ENCODE assay signal across 27 cellular contexts in the genomic region with DNA sequence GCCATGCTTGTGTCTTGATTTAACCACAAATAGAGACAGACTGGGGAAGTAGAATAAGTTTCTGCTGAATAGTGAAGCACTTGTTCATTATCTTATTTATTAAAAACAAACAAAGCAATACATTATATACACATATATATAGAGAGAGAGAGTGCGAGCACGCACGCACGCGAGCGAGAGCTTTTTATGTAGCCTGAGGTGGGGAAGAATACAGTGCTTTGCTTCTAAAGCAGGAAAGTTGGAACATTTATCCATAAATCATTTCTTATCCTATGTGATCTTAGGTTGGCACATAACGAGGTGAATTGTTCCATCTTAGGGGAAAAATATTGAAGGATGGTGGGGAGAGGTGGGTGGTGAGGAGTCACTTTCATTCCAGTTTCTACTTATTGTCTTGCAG.
DNase-seq lines count a peak whose midpoint lies in the region; ATAC-seq and TF ChIP-seq lines count a peak whose summit lies in the region.
"Had no signal": no experiment of that assay in that cellular context is flagged by ENCODE, and none has a peak within 500 bp of the region (broad histone marks: within the 10 kb centered on the region; RNA-seq: fewer than 3 reads in every experiment).

No MANE protein-coding gene starts in this region.

- H2AFZ ChIP-seq in Karpas-422 (ENCODE audit: low read length), result no peak overlapping the region
- H2AFZ ChIP-seq: GM23338, PC-9 had no signal

- H3K27ac Mint-ChIP-seq in osteocyte (ENCODE audit: unreplicated experiment) (peak overlapping the region; percentile 83), type B pancreatic cell (no peak overlapping the region)
- H3K27ac Mint-ChIP-seq: CD4-positive, alpha-beta T cell; GM23338; H9 had no signal

- peak overlapping the region; percentile 69 for H3K4me2 ChIP-seq in Karpas-422 (ENCODE audit: low read depth, low read length, poor library complexity, severe bottlenecking)
- H3K4me2 ChIP-seq: GM23338, PC-9 had no signal

- H3K36me3 ChIP-seq in Karpas-422 (ENCODE audit: insufficient read depth, low read length), result no peaks in the 10 kb centered on the region

- TF ChIP-seq CTCF in osteocyte (IDR thresholded peaks at IDR 0.05) (no peak), type B pancreatic cell (conservative IDR thresholded peaks at IDR 0.05) (no peak)

- DNase-seq in Karpas-422 (no peak), amniotic epithelial cell (ENCODE audit: low read depth) (peak; percentile 22), islet precursor cell (peak; percentile 1), osteocyte (ENCODE audit: extremely low spot score, unreplicated experiment) (no peak), type B pancreatic cell (ENCODE audit: extremely low spot score, unreplicated experiment) (no peak), NCI-H2227 treated with DMSO at 0.1 percent for 48 hours (lab: John Stamatoyannopoulos, UW) (no peak)
- DNase-seq: AML-193; CD4-positive, alpha-beta T cell; DMS79; EL; GDM1; H9; KBM-7; MM.1S; NCI-H1417 treated with DMSO at 0.1 percent for 48 hours; NCI-H1694 treated with DMSO at 0.1 percent for 48 hours; NCI-H2081 treated with DMSO at 0.1 percent for 48 hours; NCI-H446; PC-9; SHP77 treated with DMSO at 0.1 percent for 48 hours had no signal

- peak overlapping the region; percentile 92 for H3K27ac ChIP-seq in Karpas-422 (ENCODE audit: low read length)
- H3K27ac ChIP-seq: BLaER1 treated with 17β-estradiol and CSF1 and Interleukin-3, amounts not matched to agents 10 nM and 100 nM; PC-9; RWPE1; SK-N-MC had no signal

- H3K27me3 ChIP-seq in Karpas-422 (ENCODE audit: low read length), result no peaks in the 10 kb centered on the region
- H3K27me3 ChIP-seq: BLaER1 treated with 17β-estradiol and CSF1 and Interleukin-3, amounts not matched to agents 10 nM and 100 nM had no signal

- H4K20me1 ChIP-seq in Karpas-422 (ENCODE audit: insufficient read depth, low read depth, low read length), result no peaks in the 10 kb centered on the region

- H3K4me3 Mint-ChIP-seq in osteocyte (ENCODE audit: unreplicated experiment) (no peak overlapping the region), type B pancreatic cell (no peak overlapping the region)
- H3K4me3 Mint-ChIP-seq: CD4-positive, alpha-beta T cell; GM23338; H9 had no signal

- no peak overlapping the region for H3K4me3 ChIP-seq in Karpas-422 (ENCODE audit: low read length)
- H3K4me3 ChIP-seq: BLaER1 treated with 17β-estradiol and CSF1 and Interleukin-3, amounts not matched to agents 10 nM and 100 nM; GM12878; GM23338; PC-9; SK-N-MC had no signal

- H3K9me3 Mint-ChIP-seq in osteocyte (ENCODE audit: unreplicated experiment), result no peaks in the 10 kb centered on the region
- H3K9me3 Mint-ChIP-seq in type B pancreatic cell, result no peaks in the 10 kb centered on the region
- H3K9me3 Mint-ChIP-seq: CD4-positive, alpha-beta T cell; GM23338; H9 had no signal

- no peaks in the 10 kb centered on the region for H3K9me2 ChIP-seq in Karpas-422 (replicated peaks; ENCODE audit: insufficient read depth, low read length)

- 0 out of 2 replicates have a peak, but pooled peaks cover 3% of the 10 kb centered on the region for H3K79me2 ChIP-seq in Karpas-422 (ENCODE audit: low read length)

- H3K36me3 Mint-ChIP-seq in osteocyte (ENCODE audit: unreplicated experiment) (no peaks in the 10 kb centered on the region), type B pancreatic cell (peaks cover 14% of the 10 kb centered on the region)

- peaks cover 58% of the 10 kb centered on the region for H3K4me1 ChIP-seq in Karpas-422 (ENCODE audit: low read length)

- no peaks in the 10 kb centered on the region for H3K9me3 ChIP-seq in Karpas-422 (ENCODE audit: low read length)
- H3K9me3 ChIP-seq: BLaER1 treated with 17β-estradiol and CSF1 and Interleukin-3, amounts not matched to agents 10 nM and 100 nM had no signal

- H3K4me1 Mint-ChIP-seq in osteocyte (ENCODE audit: unreplicated experiment), result peaks cover 76% of the 10 kb centered on the region
- peaks cover 48% of the 10 kb centered on the region for H3K4me1 Mint-ChIP-seq in type B pancreatic cell (ENCODE audit: unreplicated experiment)

- H3K27me3 Mint-ChIP-seq in osteocyte (ENCODE audit: unreplicated experiment) (no peaks in the 10 kb centered on the region), type B pancreatic cell (no peaks in the 10 kb centered on the region)
- H3K27me3 Mint-ChIP-seq: CD4-positive, alpha-beta T cell had no signal

- peak overlapping the region; percentile 50; the same call in 1 of the 2 replicates for H3K9ac ChIP-seq in Karpas-422 (ENCODE audit: low read length)
- H3K9ac ChIP-seq: BLaER1 treated with 17β-estradiol and CSF1 and Interleukin-3, amounts not matched to agents 10 nM and 100 nM had no signal

- ATAC-seq in GM21381 (IDR thresholded peaks at IDR 0.05; ENCODE audit: unreplicated experiment) (no peak), HG03039 (IDR thresholded peaks at IDR 0.05; ENCODE audit: unreplicated experiment) (no peak)
- ATAC-seq: GM12878, GM23338 had no signal

Comparison
In these comparisons a context has a peak if more than half of its experiments do, and no peak if none do; other contexts are left out.
1. DNase-seq: peak in amniotic epithelial cell (single experiment) and islet precursor cell (single experiment); none in Karpas-422 (single experiment), osteocyte (single experiment), type B pancreatic cell (single experiment) and NCI-H2227 treated with DMSO at 0.1 percent for 48 hours (single experiment).